7 cellular contexts compared by ENCODE assay signal in the genomic region with DNA sequence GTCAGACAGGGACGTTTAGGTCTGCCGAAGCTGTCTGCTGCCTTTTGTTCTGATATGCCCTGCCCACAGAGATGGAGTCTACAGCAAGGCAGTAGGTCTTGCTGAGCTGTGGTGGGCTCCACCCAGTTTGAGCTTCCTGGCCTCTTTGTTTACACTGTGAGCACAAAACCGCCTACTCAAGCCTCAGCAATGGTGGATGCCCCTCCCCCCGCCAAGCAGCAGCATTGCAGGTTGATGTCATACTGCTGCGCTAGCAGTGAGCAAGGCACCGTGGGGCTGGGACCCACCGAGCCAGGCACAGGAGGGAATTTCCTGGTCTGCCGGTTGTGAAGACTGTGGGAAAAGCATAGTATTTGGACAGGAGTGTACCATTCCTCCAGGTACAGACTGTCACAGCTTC.
DNase-seq lines count a peak whose midpoint lies in the region; ATAC-seq, FAIRE-seq and TF ChIP-seq lines count a peak whose summit lies in the region.
"Not testable (repeated sequence)": the region's sequence is repeated elsewhere in the genome, so short reads cannot be mapped to it uniquely, and the experiment has no call there.

No MANE protein-coding gene starts in this region.

- not testable (repeated sequence) for H4K5ac ChIP-seq in mesendoderm (ENCODE audit: low read length)

- H3K18ac ChIP-seq in mesendoderm (ENCODE audit: low read length): not testable (repeated sequence)

- H3K4me1 ChIP-seq in SJSA1 (replicated peaks): peaks cover 28% of the 10 kb centered on the region
- H3K4me1 ChIP-seq in K562 (replicated peaks in 1 of 2; ENCODE audit: control insufficient read depth in 2 of 2, insufficient read depth in 2 of 2, low read length in 2 of 2); fibroblast of lung (ENCODE audit: control insufficient read depth, extremely low read depth, insufficient read depth, low read length); mesendoderm (ENCODE audit: control insufficient read depth, low read depth, low read length): not testable (repeated sequence)

- FAIRE-seq in K562 (lab: Jason Lieb, UNC): peak; percentile 48

- in situ Hi-C loops in K562 (cut with MboI): not testable (repeated sequence)

- TF ChIP-seq EP300 in K562 (IDR thresholded peaks at IDR 0.05; ENCODE audit: low read length): not testable (repeated sequence)

- not testable (repeated sequence) for BruUV-seq in K562 (replicated peaks; lab: Mats Ljungman, UMichigan)

- H3K4me2 ChIP-seq in K562 (ENCODE audit: insufficient read depth, low read length); fibroblast of lung (ENCODE audit: extremely low read depth, insufficient read depth, low read length); mesendoderm (ENCODE audit: low read length): not testable (repeated sequence)

- peak; percentile 37 for DNase-seq in Daoy (ENCODE audit: low read depth)
- DNase-seq in HT-29 (ENCODE audit: low spot score): peak; percentile 13
- DNase-seq in NCI-H748 (lab: John Stamatoyannopoulos, UW; ENCODE audit: unreplicated experiment): peak; percentile 100
- peak; percentile 78 to 95 for DNase-seq in SJSA1 (ENCODE audit: low read depth in 1 of 2, low spot score in 2 of 2)
- peak in 1 of 4 experiments; percentile 27 for DNase-seq in K562 (ENCODE audit: extremely low read depth in 1 of 4, low spot score in 3 of 4)
- DNase-seq in fibroblast of lung (ENCODE audit: low read depth in 2 of 2): peak; percentile 39 to 66
- DNase-seq in mesendoderm: peak; percentile 51

- TF ChIP-seq RAD21 in K562 (CRISPR knock-in tag; conservative IDR thresholded peaks at IDR 0.05 in 1 of 2, IDR thresholded peaks at IDR 0.05 in 1 of 2): not testable (repeated sequence)

- H3K79me1 ChIP-seq in mesendoderm (ENCODE audit: low read length): not testable (repeated sequence)

- H2BK120ac ChIP-seq in mesendoderm (ENCODE audit: low read depth, low read length): not testable (repeated sequence)

- not testable (repeated sequence) for H3K23ac ChIP-seq in mesendoderm (ENCODE audit: low read length)

- H3K27ac ChIP-seq in SJSA1: peak overlapping the region; percentile 74
- H3K27ac ChIP-seq in K562 (ENCODE audit: extremely low read depth, low read depth, low read length); fibroblast of lung (ENCODE audit: insufficient read depth, low read length); mesendoderm (ENCODE audit: low read depth, low read length): not testable (repeated sequence)

- not testable (repeated sequence) for H3K36me3 ChIP-seq in SJSA1; K562 (ENCODE audit: control insufficient read depth, insufficient read depth, low read length); fibroblast of lung (ENCODE audit: control insufficient read depth, insufficient read depth, low read length); mesendoderm (ENCODE audit: control insufficient read depth, insufficient read depth, low read length)

- H2AK5ac ChIP-seq in mesendoderm (ENCODE audit: low read length): not testable (repeated sequence)

- POLR2A ChIA-PET in K562 (lab: Yijun Ruan, JAX): not testable (repeated sequence)

- H2BK5ac ChIP-seq in mesendoderm (ENCODE audit: low read length): not testable (repeated sequence)

- CTCF ChIA-PET in K562 (lab: Yijun Ruan, JAX; ENCODE audit: low intra/inter-chr PET ratio): not testable (repeated sequence)

- TF ChIP-seq POLR2A in K562 (conservative IDR thresholded peaks at IDR 0.05): not testable (repeated sequence)

- H4K8ac ChIP-seq in mesendoderm (ENCODE audit: low read depth, low read length): not testable (repeated sequence)

- not testable (repeated sequence) for H3K9ac ChIP-seq in K562 (ENCODE audit: insufficient read depth in 1 of 2, low read depth in 2 of 2, low read length in 2 of 2); fibroblast of lung (ENCODE audit: insufficient read depth, low read length); mesendoderm (ENCODE audit: low read length)

- H3K27me3 ChIP-seq in SJSA1 (replicated peaks); K562 (ENCODE audit: control insufficient read depth in 2 of 2, insufficient read depth in 2 of 2, low read length in 2 of 2); fibroblast of lung (ENCODE audit: control insufficient read depth, insufficient read depth, low read length); mesendoderm (ENCODE audit: insufficient read depth, low read length, poor library complexity): not testable (repeated sequence)

- H3K4ac ChIP-seq in mesendoderm (ENCODE audit: low read depth, low read length): not testable (repeated sequence)

- H3K56ac ChIP-seq in mesendoderm (ENCODE audit: low read length): not testable (repeated sequence)

- not testable (repeated sequence) for H3K4me3 ChIP-seq in SJSA1; K562; fibroblast of lung (replicated peaks in 1 of 4; ENCODE audit: control extremely low read depth in 1 of 4, insufficient read depth in 1 of 4, low read depth in 3 of 4, low read length in 4 of 4); mesendoderm (ENCODE audit: low read length)

- not testable (repeated sequence) for H4K20me1 ChIP-seq in K562 (replicated peaks; ENCODE audit: control insufficient read depth, insufficient read depth, low read length); fibroblast of lung (ENCODE audit: control insufficient read depth, extremely low read depth, insufficient read depth, low read length)

- H2BK15ac ChIP-seq in mesendoderm (replicated peaks; ENCODE audit: low read depth): not testable (repeated sequence)

- not testable (repeated sequence) for H3K9me3 ChIP-seq in SJSA1 (replicated peaks); K562 (replicated peaks; ENCODE audit: control insufficient read depth, insufficient read depth, low read depth, low read length); fibroblast of lung (ENCODE audit: control insufficient read depth, insufficient read depth, low read depth, low read length)

- H3K79me2 ChIP-seq in K562 (ENCODE audit: control insufficient read depth, insufficient read depth, low read length); fibroblast of lung (ENCODE audit: control insufficient read depth, insufficient read depth, low read length); mesendoderm (ENCODE audit: control insufficient read depth, insufficient read depth, low read length): not testable (repeated sequence)

- peak; percentile 70 for ATAC-seq in K562

- intact Hi-C loops in K562 (cut with micrococcal nuclease): not testable (repeated sequence)

- TF ChIP-seq CTCF in K562 (IDR thresholded peaks at IDR 0.05 in 2 of 3, conservative IDR thresholded peaks at IDR 0.05 in 1 of 3; ENCODE audit: insufficient read depth in 2 of 3, low read depth in 1 of 3, low read length in 3 of 3); fibroblast of lung (conservative IDR thresholded peaks at IDR 0.05 in 1 of 2, IDR thresholded peaks at IDR 0.05 in 1 of 2; ENCODE audit: low read depth in 1 of 2, low read length in 2 of 2): not testable (repeated sequence)

- H3K9me1 ChIP-seq in K562 (ENCODE audit: control insufficient read depth, insufficient read depth, low read length): not testable (repeated sequence)

- peak overlapping the region; percentile 8; the same call in 1 of the 2 replicates for H2AFZ ChIP-seq in K562 (ENCODE audit: low read depth, low read length)
- not testable (repeated sequence) for H2AFZ ChIP-seq in fibroblast of lung (ENCODE audit: low read length)

- 2% methylated on average over 7 of the region's 8 CpGs for WGBS in K562 (ENCODE audit: insufficient coverage, low coverage, missing lambda C conversion rate)
- WGBS in mesendoderm (ENCODE audit: extremely low coverage, insufficient coverage, low lambda C conversion rate): no CpG with 5 or more reads among the region's 8 CpGs

TF ChIP-seq in K562, 482 proteins besides CTCF, POLR2A, EP300 and RAD21:
- peak in 1 of 2 experiments; percentile 42; a peak in 1 of 4 replicates for TF ChIP-seq FOXK2 (conservative IDR thresholded peaks at IDR 0.05 in 1 of 2, IDR thresholded peaks at IDR 0.05 in 1 of 2; ENCODE audit: low read depth in 2 of 2)
- TF ChIP-seq ATF7 (IDR thresholded peaks at IDR 0.05): peak; percentile 64; the same call in 1 of the 2 replicates
- not testable (repeated sequence) for TF ChIP-seq ATF1 (CRISPR knock-in tag; IDR thresholded peaks at IDR 0.05)
- TF ChIP-seq ATF1 (tag; IDR thresholded peaks at IDR 0.05): 0 out of 2 replicates have a peak, but pooled peaks have one; percentile 22
- peak; percentile 12; the same call in 1 of the 2 replicates for TF ChIP-seq JUND (IDR thresholded peaks at IDR 0.05; ENCODE audit: borderline replicate concordance, low read depth, low read length)
- TF ChIP-seq JUND (tag; IDR thresholded peaks at IDR 0.05; ENCODE audit: borderline replicate concordance, low read depth, low read length): 0 out of 3 replicates have a peak, but pooled peaks have one; percentile 16
- TF ChIP-seq CREM (IDR thresholded peaks at IDR 0.05; ENCODE audit: low read depth): 0 out of 2 replicates have a peak, but pooled peaks have one; percentile 21
- TF ChIP-seq, protein P1, sequence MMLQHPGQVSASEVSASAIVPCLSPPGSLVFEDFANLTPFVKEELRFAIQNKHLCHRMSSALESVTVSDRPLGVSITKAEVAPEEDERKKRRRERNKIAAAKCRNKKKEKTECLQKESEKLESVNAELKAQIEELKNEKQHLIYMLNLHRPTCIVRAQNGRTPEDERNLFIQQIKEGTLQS (IDR thresholded peaks at IDR 0.05): peak; percentile 40; the same call in 1 of the 2 replicates
- TF ChIP-seq, protein P1 (CRISPR knock-in tag; conservative IDR thresholded peaks at IDR 0.05): not testable (repeated sequence)
- TF ChIP-seq FOXA3 (CRISPR knock-in tag; conservative IDR thresholded peaks at IDR 0.05 in 1 of 2, IDR thresholded peaks at IDR 0.05 in 1 of 2): peak in 1 of 2 experiments; percentile 30; a peak in 1 of 4 replicates
TF ChIP-seq in K562: peak in this region for 7; not testable (repeated sequence) for 475.
